ENCODE assay signal across 27 cellular contexts in genomic region chr16:30755955-30756780, GRCh38. TPM values are rescaled to one million over a fixed set of nuclear protein-coding genes. Genes with fewer than 3 reads are reported as not detected.
DNase-seq lines count a peak whose midpoint lies in the region; ATAC-seq, FAIRE-seq and TF ChIP-seq lines count a peak whose summit lies in the region.
"Had no signal": no experiment of that assay in that cellular context is flagged by ENCODE, and none has a peak within 500 bp of the region (broad histone marks: within the 10 kb centered on the region; RNA-seq: fewer than 3 reads in every experiment).

No MANE protein-coding gene starts in this region.

- no peak for TF ChIP-seq RAD21 in K562 (CRISPR knock-in tag; conservative IDR thresholded peaks at IDR 0.05 in 1 of 2, IDR thresholded peaks at IDR 0.05 in 1 of 2)

- TF ChIP-seq CTCF in CD8-positive, alpha-beta T cell (IDR thresholded peaks at IDR 0.05), result no peak
- TF ChIP-seq CTCF in K562 (IDR thresholded peaks at IDR 0.05 in 2 of 3, conservative IDR thresholded peaks at IDR 0.05 in 1 of 3; ENCODE audit: insufficient read depth in 2 of 3, low read depth in 1 of 3, low read length in 3 of 3), result no peak
- no peak for TF ChIP-seq CTCF in nephron progenitor cell (IDR thresholded peaks at IDR 0.05)

- peaks cover 9% of the 10 kb centered on the region; the same call in 2 of the 3 replicates for H3K79me2 ChIP-seq in K562 (ENCODE audit: control insufficient read depth, insufficient read depth, low read length)

- H3K4me3 Mint-ChIP-seq in T-helper 1 cell treated with Interleukin-12 subunit alpha and Interleukin-12 subunit beta and Interleukin-4 antibody, amounts not matched to agents 30 μg/mL and 1 μg/mL, for 36 hours, result no peak overlapping the region
- H3K4me3 Mint-ChIP-seq in CD8-positive, alpha-beta T cell, result no peak overlapping the region
- H3K4me3 Mint-ChIP-seq in nephron progenitor cell, result no peak overlapping the region
- H3K4me3 Mint-ChIP-seq: B cell had no signal

- 90% methylated on average over 18 of the region's 20 CpGs for WGBS in K562 (ENCODE audit: insufficient coverage, low coverage, missing lambda C conversion rate)

- H3K4me3 ChIP-seq in CD8-positive, alpha-beta T cell (ENCODE audit: low read depth, low read length), result no peak overlapping the region
- no peak overlapping the region for H3K4me3 ChIP-seq in K562
- H3K4me3 ChIP-seq: MG63 had no signal

- H3K27ac Mint-ChIP-seq in T-helper 1 cell treated with Interleukin-12 subunit alpha and Interleukin-12 subunit beta and Interleukin-4 antibody, amounts not matched to agents 30 μg/mL and 1 μg/mL, for 36 hours, result peak overlapping the region; percentile 67
- H3K27ac Mint-ChIP-seq in CD8-positive, alpha-beta T cell, result peak overlapping the region; percentile 37
- H3K27ac Mint-ChIP-seq in nephron progenitor cell, result peak overlapping the region; percentile 38
- H3K27ac Mint-ChIP-seq: B cell, H9 had no signal

- H3K4me2 ChIP-seq in K562 (ENCODE audit: insufficient read depth, low read length), result no peak overlapping the region

- no TSS peak for BruUV-seq in K562 (replicated peaks; lab: Mats Ljungman, UMichigan)

- no peaks in the 10 kb centered on the region for H3K27me3 ChIP-seq in CD8-positive, alpha-beta T cell (ENCODE audit: insufficient read depth, low read length)
- H3K27me3 ChIP-seq in K562 (ENCODE audit: control insufficient read depth in 2 of 2, insufficient read depth in 2 of 2, low read length in 2 of 2), result no peaks in the 10 kb centered on the region
- H3K27me3 ChIP-seq: MG63 had no signal

- H3K4me1 ChIP-seq in CD8-positive, alpha-beta T cell (ENCODE audit: insufficient read depth, low read length), result peaks cover 5% of the 10 kb centered on the region
- H3K4me1 ChIP-seq in K562 (replicated peaks in 1 of 2; ENCODE audit: control insufficient read depth in 2 of 2, insufficient read depth in 2 of 2, low read length in 2 of 2), result peaks cover 8 to 15% of the 10 kb centered on the region in 2 experiments; a peak in 3 of 5 replicates

- no peak for TF ChIP-seq POLR2A in K562 (conservative IDR thresholded peaks at IDR 0.05)

- in situ Hi-C loops in K562 (cut with MboI), result no loop called here

- no peak overlapping the region for H3K27ac ChIP-seq in CD8-positive, alpha-beta T cell (ENCODE audit: low read depth, low read length)
- no peak overlapping the region for H3K27ac ChIP-seq in K562 (ENCODE audit: extremely low read depth, low read depth, low read length)

- peaks cover 12% of the 10 kb centered on the region for H3K4me1 Mint-ChIP-seq in T-helper 1 cell treated with Interleukin-12 subunit alpha and Interleukin-12 subunit beta and Interleukin-4 antibody, amounts not matched to agents 30 μg/mL and 1 μg/mL, for 36 hours (ENCODE audit: low read depth)
- peaks cover 7% of the 10 kb centered on the region for H3K4me1 Mint-ChIP-seq in CD8-positive, alpha-beta T cell (ENCODE audit: low read depth)
- peaks cover 12% of the 10 kb centered on the region for H3K4me1 Mint-ChIP-seq in nephron progenitor cell

- no peaks in the 10 kb centered on the region for H4K20me1 ChIP-seq in K562 (replicated peaks; ENCODE audit: control insufficient read depth, insufficient read depth, low read length)

- H3K36me3 Mint-ChIP-seq in T-helper 1 cell treated with Interleukin-12 subunit alpha and Interleukin-12 subunit beta and Interleukin-4 antibody, amounts not matched to agents 30 μg/mL and 1 μg/mL, for 36 hours (ENCODE audit: low read depth), result peaks cover 13% of the 10 kb centered on the region
- H3K36me3 Mint-ChIP-seq in CD8-positive, alpha-beta T cell, result peaks cover 46% of the 10 kb centered on the region
- peaks cover 23% of the 10 kb centered on the region for H3K36me3 Mint-ChIP-seq in nephron progenitor cell (ENCODE audit: low read depth)
- H3K36me3 Mint-ChIP-seq: IgD-negative memory B cell had no signal

- intact Hi-C loops in CD8-positive, alpha-beta T cell (cut with DNase I, micrococcal nuclease), result no loop called here
- intact Hi-C loops in K562 (cut with micrococcal nuclease), result no loop called here

- peaks cover 9% of the 10 kb centered on the region for H3K36me3 ChIP-seq in CD8-positive, alpha-beta T cell (ENCODE audit: insufficient read depth, low read length)
- peaks cover 84% of the 10 kb centered on the region for H3K36me3 ChIP-seq in K562 (ENCODE audit: control insufficient read depth, insufficient read depth, low read length)

- TF ChIP-seq EP300 in K562 (IDR thresholded peaks at IDR 0.05; ENCODE audit: low read length), result no peak

- no peaks in the 10 kb centered on the region for H3K9me3 Mint-ChIP-seq in T-helper 1 cell treated with Interleukin-12 subunit alpha and Interleukin-12 subunit beta and Interleukin-4 antibody, amounts not matched to agents 30 μg/mL and 1 μg/mL, for 36 hours
- H3K9me3 Mint-ChIP-seq in CD8-positive, alpha-beta T cell, result no peaks in the 10 kb centered on the region
- no peaks in the 10 kb centered on the region for H3K9me3 Mint-ChIP-seq in nephron progenitor cell
- H3K9me3 Mint-ChIP-seq: CD4-positive, CD25-positive, alpha-beta regulatory T cell; H9; IgD-negative memory B cell had no signal

- no peaks in the 10 kb centered on the region for H3K9me3 ChIP-seq in CD8-positive, alpha-beta T cell (ENCODE audit: low read length)
- H3K9me3 ChIP-seq in K562 (replicated peaks; ENCODE audit: control insufficient read depth, insufficient read depth, low read depth, low read length), result no peaks in the 10 kb centered on the region
- H3K9me3 ChIP-seq: Caco-2, MG63 had no signal

- no peak for DNase-seq in T-helper 1 cell
- no peak for DNase-seq in CD8-positive, alpha-beta T cell
- peak in 1 of 4 experiments; percentile 10 for DNase-seq in K562 (ENCODE audit: extremely low read depth in 1 of 4, low spot score in 3 of 4)
- DNase-seq in nephron progenitor cell, result no peak
- no peak for DNase-seq in DMS53 (lab: John Stamatoyannopoulos, UW)
- DNase-seq in NCI-H187 (lab: John Stamatoyannopoulos, UW), result no peak
- no peak for DNase-seq in ureter (ENCODE audit: low spot score)
- DNase-seq: 8988T; Caco-2; CD4-positive, CD25-positive, alpha-beta regulatory T cell; GF-D8; H9; Kasumi-1; MG63; NCI-H1092; NCI-H1436 treated with DMSO at 0.1 percent for 48 hours; NCI-H2029 treated with DMSO at 0.1 percent for 48 hours; NCI-H2171; NCI-H446; NK-92 treated with Interleukin-12 subunit alpha and Interleukin-12 subunit beta, amount 100 ng/mL, for 24 hours; SHP77 had no signal

- no peak overlapping the region; a peak in 1 of 4 replicates for H3K9ac ChIP-seq in K562 (ENCODE audit: insufficient read depth in 1 of 2, low read depth in 2 of 2, low read length in 2 of 2)

- no peak for FAIRE-seq in K562 (lab: Jason Lieb, UNC)
- FAIRE-seq: GM19239, HTR-8/SVneo, RCC 7860 had no signal

- H3K27me3 Mint-ChIP-seq in T-helper 1 cell treated with Interleukin-12 subunit alpha and Interleukin-12 subunit beta and Interleukin-4 antibody, amounts not matched to agents 30 μg/mL and 1 μg/mL, for 36 hours (ENCODE audit: low read depth), result no peaks in the 10 kb centered on the region
- H3K27me3 Mint-ChIP-seq in CD8-positive, alpha-beta T cell (ENCODE audit: low read depth), result no peaks in the 10 kb centered on the region
- H3K27me3 Mint-ChIP-seq in nephron progenitor cell (ENCODE audit: low read depth, poor library complexity), result no peaks in the 10 kb centered on the region
- H3K27me3 Mint-ChIP-seq: B cell; CD4-positive, CD25-positive, alpha-beta regulatory T cell; IgD-negative memory B cell had no signal

- CTCF ChIA-PET in CD8-positive, alpha-beta T cell (lab: Charles Lee), result no interaction called here
- CTCF ChIA-PET in K562 (lab: Yijun Ruan, JAX; ENCODE audit: low intra/inter-chr PET ratio), result no interaction called here

- POLR2A ChIA-PET in CD8-positive, alpha-beta T cell (lab: Charles Lee), result no interaction called here
- POLR2A ChIA-PET in K562 (lab: Yijun Ruan, JAX), result interaction anchor here (0.6 to 2.0 kb wide), 4 partner anchors 8 to 100 kb away, joined by 3 to 9 read pairs (median 3); partner anchors contain the start of genes PHKG2 and SRCAP

- no peaks in the 10 kb centered on the region for H3K9me1 ChIP-seq in K562 (ENCODE audit: control insufficient read depth, insufficient read depth, low read length)

- no peak for ATAC-seq in CD8-positive, alpha-beta T cell
- ATAC-seq in K562, result no peak

- H2AFZ ChIP-seq in K562 (ENCODE audit: low read depth, low read length), result no peak overlapping the region

RNA-seq across cellular contexts. Expression of gene CFAP119, which starts 5.7 kb away (rescaled TPM):
- total RNA-seq in CD8-positive, alpha-beta T cell, result 1 to 10 TPM; 2.7 to 3.6 TPM
- 23.0 and 52.3 TPM in 2 replicates for total RNA-seq in K562 (2011; cell fraction: chromatin; rRNA removed; ENCODE audit: low replicate concordance)
- 44.0 and 46.5 TPM in 2 replicates for total RNA-seq in K562 (2011; cell fraction: nucleolus; rRNA removed)
- total RNA-seq in K562 (2011; cell fraction: nucleoplasm; rRNA removed), result 24.7 and 39.0 TPM in 2 replicates
- 16.1 and 18.5 TPM in 2 replicates for total RNA-seq in K562 (2014; rRNA removed)
- total RNA-seq in K562 (2014; rRNA removed; fragmentation: Illumina TruSeq; extraction: Trizol), result 4.2 and 6.1 TPM in 2 replicates
- total RNA-seq in K562 (2015; rRNA removed; fragmentation: Illumina TruSeq; extraction: Trizol), result 7.0 and 7.4 TPM in 2 replicates
- total RNA-seq in K562 (2021), result 18.4 and 20.0 TPM in 2 replicates
- polyA plus RNA-seq in K562 (2011; rRNA removed), result 13.5 and 16.3 TPM in 2 replicates
- polyA plus RNA-seq in K562 (2011; cell fraction: cytosol; rRNA removed), result 10.6 and 19.6 TPM in 2 replicates
- polyA plus RNA-seq in K562 (2011; cell fraction: nucleus; rRNA removed), result 107 and 225 TPM in 2 replicates
- polyA plus RNA-seq in K562 (2012), result 14.9 and 20.9 TPM in 2 replicates
- polyA plus RNA-seq in K562 (2014; fragmentation: Illumina TruSeq; extraction: Trizol), result 9.0 and 9.6 TPM in 2 replicates
- polyA plus RNA-seq in K562 (2014; fragmentation: Nextera tagmentation; extraction: Ambion mirVana), result 1 to 10 TPM; 5.5 to 6.2 TPM
- polyA plus RNA-seq in K562 (2014; rRNA removed), result 33.7 and 38.2 TPM in 2 replicates
- 1.2 and 2.5 TPM in 2 replicates for polyA minus RNA-seq in K562 (2011; rRNA and poly(A)+ RNA removed)
- polyA minus RNA-seq in K562 (2011; cell fraction: cytosol; rRNA and poly(A)+ RNA removed), result 3.8 and 4.2 TPM in 2 replicates
- 16.9 and 21.3 TPM in 2 replicates for polyA minus RNA-seq in K562 (2011; cell fraction: nucleus; rRNA and poly(A)+ RNA removed)
- 8.7 TPM for total RNA-seq in ureter

RNA-seq across cellular contexts. Expression of gene RNF40, which starts 6.0 kb away (rescaled TPM):
- 100 to 1,000 TPM in 1 of 2 experiments, 10 to 100 TPM in 1; 98.7 to 101 TPM for total RNA-seq in CD8-positive, alpha-beta T cell
- total RNA-seq in K562 (2011; cell fraction: chromatin; rRNA removed; ENCODE audit: low replicate concordance), result 149 and 268 TPM in 2 replicates
- total RNA-seq in K562 (2011; cell fraction: nucleolus; rRNA removed), result 112 and 115 TPM in 2 replicates
- total RNA-seq in K562 (2011; cell fraction: nucleoplasm; rRNA removed), result 105 and 116 TPM in 2 replicates
- total RNA-seq in K562 (2014; rRNA removed) (81.9 and 95.6 TPM in 2 replicates), K562 (2014; rRNA removed; fragmentation: Illumina TruSeq; extraction: Trizol) (73.7 and 81.5 TPM in 2 replicates), K562 (2015; rRNA removed; fragmentation: Illumina TruSeq; extraction: Trizol) (76.4 and 82.9 TPM in 2 replicates), K562 (2021) (124 and 129 TPM in 2 replicates), ureter (133 TPM)
- polyA plus RNA-seq in K562 (2011; rRNA removed) (91.7 and 97.8 TPM in 2 replicates), K562 (2014; fragmentation: Illumina TruSeq; extraction: Trizol) (107 and 115 TPM in 2 replicates), K562 (2014; fragmentation: Nextera tagmentation; extraction: Ambion mirVana) (1 to 10 TPM; 6.2 to 9.1 TPM), K562 (2014; rRNA removed) (68.2 and 75.6 TPM in 2 replicates)
- 60.8 and 77.4 TPM in 2 replicates for polyA plus RNA-seq in K562 (2011; cell fraction: cytosol; rRNA removed)
- polyA plus RNA-seq in K562 (2011; cell fraction: nucleus; rRNA removed), result 137 and 170 TPM in 2 replicates
- polyA plus RNA-seq in K562 (2012), result 78.5 and 80.4 TPM in 2 replicates
- polyA minus RNA-seq in K562 (2011; rRNA and poly(A)+ RNA removed), result 89.9 and 91.7 TPM in 2 replicates
- polyA minus RNA-seq in K562 (2011; cell fraction: cytosol; rRNA and poly(A)+ RNA removed), result 61.7 and 77.1 TPM in 2 replicates
- polyA minus RNA-seq in K562 (2011; cell fraction: nucleus; rRNA and poly(A)+ RNA removed), result 39.2 and 51.2 TPM in 2 replicates

RNA-seq across cellular contexts. Expression of gene PHKG2, which starts 7.9 kb away (rescaled TPM):
- total RNA-seq in CD8-positive, alpha-beta T cell, result 10 to 100 TPM; 26.4 to 36.3 TPM
- 128 and 290 TPM in 2 replicates for total RNA-seq in K562 (2011; cell fraction: chromatin; rRNA removed; ENCODE audit: low replicate concordance)
- total RNA-seq in K562 (2011; cell fraction: nucleolus; rRNA removed), result 161 and 163 TPM in 2 replicates
- total RNA-seq in K562 (2011; cell fraction: nucleoplasm; rRNA removed), result 157 and 194 TPM in 2 replicates
- 30.7 and 45.9 TPM in 2 replicates for total RNA-seq in K562 (2014; rRNA removed)
- 18.3 and 21.2 TPM in 2 replicates for total RNA-seq in K562 (2014; rRNA removed; fragmentation: Illumina TruSeq; extraction: Trizol)
- total RNA-seq in K562 (2015; rRNA removed; fragmentation: Illumina TruSeq; extraction: Trizol), result 23.9 and 25.2 TPM in 2 replicates
- 39.7 and 40.7 TPM in 2 replicates for total RNA-seq in K562 (2021)
- polyA plus RNA-seq in K562 (2011; rRNA removed), result 44.1 and 54.4 TPM in 2 replicates
- 44.6 and 56.8 TPM in 2 replicates for polyA plus RNA-seq in K562 (2011; cell fraction: cytosol; rRNA removed)
- 182 and 233 TPM in 2 replicates for polyA plus RNA-seq in K562 (2011; cell fraction: nucleus; rRNA removed)
- 30.6 and 41.6 TPM in 2 replicates for polyA plus RNA-seq in K562 (2012)
- 39.2 and 41.0 TPM in 2 replicates for polyA plus RNA-seq in K562 (2014; fragmentation: Illumina TruSeq; extraction: Trizol)
- polyA plus RNA-seq in K562 (2014; fragmentation: Nextera tagmentation; extraction: Ambion mirVana), result 10 to 100 TPM in 1 of 2 experiments, 1 to 10 TPM in 1; 5.8 to 14.1 TPM
- 50.4 and 54.2 TPM in 2 replicates for polyA plus RNA-seq in K562 (2014; rRNA removed)
- polyA minus RNA-seq in K562 (2011; rRNA and poly(A)+ RNA removed), result 19.6 and 26.2 TPM in 2 replicates
- 14.9 and 17.4 TPM in 2 replicates for polyA minus RNA-seq in K562 (2011; cell fraction: cytosol; rRNA and poly(A)+ RNA removed)
- 36.2 and 39.6 TPM in 2 replicates for polyA minus RNA-seq in K562 (2011; cell fraction: nucleus; rRNA and poly(A)+ RNA removed)
- 35.9 TPM for total RNA-seq in ureter

RNA-seq across cellular contexts. Expression of gene ZNF629, which starts 30.8 kb away (rescaled TPM):
- 1 to 10 TPM; 1.7 to 1.9 TPM for total RNA-seq in CD8-positive, alpha-beta T cell
- 6.8 and 16.5 TPM in 2 replicates for total RNA-seq in K562 (2011; cell fraction: chromatin; rRNA removed; ENCODE audit: low replicate concordance)
- 8.6 and 11.3 TPM in 2 replicates for total RNA-seq in K562 (2011; cell fraction: nucleolus; rRNA removed)
- 6.7 and 7.3 TPM in 2 replicates for total RNA-seq in K562 (2011; cell fraction: nucleoplasm; rRNA removed)
- total RNA-seq in K562 (2014; rRNA removed) (13.8 and 14.9 TPM in 2 replicates), K562 (2014; rRNA removed; fragmentation: Illumina TruSeq; extraction: Trizol) (6.7 and 7.3 TPM in 2 replicates), K562 (2015; rRNA removed; fragmentation: Illumina TruSeq; extraction: Trizol) (9.2 and 10.0 TPM in 2 replicates), K562 (2021) (16.5 and 18.8 TPM in 2 replicates), ureter (21.6 TPM)
- polyA plus RNA-seq in K562 (2011; rRNA removed) (2.6 and 4.4 TPM in 2 replicates), K562 (2014; fragmentation: Illumina TruSeq; extraction: Trizol) (11.6 and 12.4 TPM in 2 replicates), K562 (2014; fragmentation: Nextera tagmentation; extraction: Ambion mirVana) (under 1 TPM; 0.44 to 0.66 TPM), K562 (2014; rRNA removed) (6.1 and 7.4 TPM in 2 replicates)
- polyA plus RNA-seq in K562 (2011; cell fraction: cytosol; rRNA removed), result 4.0 and 5.6 TPM in 2 replicates
- polyA plus RNA-seq in K562 (2011; cell fraction: nucleus; rRNA removed), result 7.1 and 10.9 TPM in 2 replicates
- polyA plus RNA-seq in K562 (2012), result 12.0 and 13.0 TPM in 2 replicates
- 4.2 and 5.3 TPM in 2 replicates for polyA minus RNA-seq in K562 (2011; rRNA and poly(A)+ RNA removed)
- 9.2 and 9.8 TPM in 2 replicates for polyA minus RNA-seq in K562 (2011; cell fraction: cytosol; rRNA and poly(A)+ RNA removed)
- polyA minus RNA-seq in K562 (2011; cell fraction: nucleus; rRNA and poly(A)+ RNA removed), result 8.3 and 11.2 TPM in 2 replicates

RNA-seq across cellular contexts. Expression of gene SRCAP, which starts 57.2 kb away (rescaled TPM):
- total RNA-seq in CD8-positive, alpha-beta T cell, result 10 to 100 TPM; 70.1 to 85.6 TPM
- total RNA-seq in K562 (2011; cell fraction: chromatin; rRNA removed; ENCODE audit: low replicate concordance), result 89.8 and 132 TPM in 2 replicates
- 44.6 and 46.2 TPM in 2 replicates for total RNA-seq in K562 (2011; cell fraction: nucleolus; rRNA removed)
- total RNA-seq in K562 (2011; cell fraction: nucleoplasm; rRNA removed), result 58.6 and 74.8 TPM in 2 replicates
- 16.0 and 16.3 TPM in 2 replicates for total RNA-seq in K562 (2014; rRNA removed)
- 3.5 and 3.7 TPM in 2 replicates for total RNA-seq in K562 (2014; rRNA removed; fragmentation: Illumina TruSeq; extraction: Trizol)
- total RNA-seq in K562 (2015; rRNA removed; fragmentation: Illumina TruSeq; extraction: Trizol), result 5.8 and 7.9 TPM in 2 replicates
- 58.9 and 62.6 TPM in 2 replicates for total RNA-seq in K562 (2021)
- 2.2 and 6.4 TPM in 2 replicates for polyA plus RNA-seq in K562 (2011; rRNA removed)
- 1.9 and 3.2 TPM in 2 replicates for polyA plus RNA-seq in K562 (2011; cell fraction: cytosol; rRNA removed)
- 18.6 and 29.8 TPM in 2 replicates for polyA plus RNA-seq in K562 (2011; cell fraction: nucleus; rRNA removed)
- polyA plus RNA-seq in K562 (2012), result 16.6 and 25.8 TPM in 2 replicates
- 14.9 and 21.0 TPM in 2 replicates for polyA plus RNA-seq in K562 (2014; fragmentation: Illumina TruSeq; extraction: Trizol)
- polyA plus RNA-seq in K562 (2014; fragmentation: Nextera tagmentation; extraction: Ambion mirVana), result under 1 TPM; 0.21 to 0.53 TPM
- 11.4 and 17.0 TPM in 2 replicates for polyA plus RNA-seq in K562 (2014; rRNA removed)
- polyA minus RNA-seq in K562 (2011; rRNA and poly(A)+ RNA removed), result 11.0 and 11.9 TPM in 2 replicates
- polyA minus RNA-seq in K562 (2011; cell fraction: cytosol; rRNA and poly(A)+ RNA removed), result 21.7 and 27.4 TPM in 2 replicates
- 17.2 and 20.0 TPM in 2 replicates for polyA minus RNA-seq in K562 (2011; cell fraction: nucleus; rRNA and poly(A)+ RNA removed)
- total RNA-seq in ureter, result 82.3 TPM
